Comparison of ENCODE assay signal across 8 cellular contexts in genomic region chr16:11613381-11614303, GRCh38. TPM values are rescaled to one million over a fixed set of nuclear protein-coding genes. Genes with fewer than 3 reads are reported as not detected.
DNase-seq lines count a peak whose midpoint lies in the region; ATAC-seq lines count a peak whose summit lies in the region.

No MANE protein-coding gene starts in this region.

- intact Hi-C loops in posterior vena cava (cut with DNase I) = no loop called here

- peak overlapping the region; percentile 81 for H3K27ac ChIP-seq in epithelial cell of prostate

- DNase-seq in NAMALWA (ENCODE audit: low spot score) = peak; percentile 51
- DNase-seq in epithelial cell of prostate (ENCODE audit: low read depth, low spot score) = peak; percentile 79
- peak; percentile 92 for DNase-seq in posterior vena cava (ENCODE audit: low spot score)
- DNase-seq in HuH-7.5 (ENCODE audit: low spot score) = no peak

- ATAC-seq in GM19035 (IDR thresholded peaks at IDR 0.05; ENCODE audit: unreplicated experiment) = peak; percentile 73
- no peak for ATAC-seq in HG02852 (IDR thresholded peaks at IDR 0.05; ENCODE audit: unreplicated experiment)
- no peak for ATAC-seq in GM21360 (IDR thresholded peaks at IDR 0.05; ENCODE audit: unreplicated experiment)
- ATAC-seq in GM21528 (IDR thresholded peaks at IDR 0.05; ENCODE audit: low FRiP score, unreplicated experiment) = no peak

RNA-seq across cellular contexts. Expression of gene LITAF, which starts 26.9 kb away (rescaled TPM):
- total RNA-seq in posterior vena cava = 10 to 100 TPM; 70.0 to 76.4 TPM

RNA-seq across cellular contexts. Expression of gene SNN, which starts 54.6 kb away (rescaled TPM):
- 10 to 100 TPM; 17.9 to 19.7 TPM for total RNA-seq in posterior vena cava
